1 cellular context compared by ENCODE assay signal in the genomic region with DNA sequence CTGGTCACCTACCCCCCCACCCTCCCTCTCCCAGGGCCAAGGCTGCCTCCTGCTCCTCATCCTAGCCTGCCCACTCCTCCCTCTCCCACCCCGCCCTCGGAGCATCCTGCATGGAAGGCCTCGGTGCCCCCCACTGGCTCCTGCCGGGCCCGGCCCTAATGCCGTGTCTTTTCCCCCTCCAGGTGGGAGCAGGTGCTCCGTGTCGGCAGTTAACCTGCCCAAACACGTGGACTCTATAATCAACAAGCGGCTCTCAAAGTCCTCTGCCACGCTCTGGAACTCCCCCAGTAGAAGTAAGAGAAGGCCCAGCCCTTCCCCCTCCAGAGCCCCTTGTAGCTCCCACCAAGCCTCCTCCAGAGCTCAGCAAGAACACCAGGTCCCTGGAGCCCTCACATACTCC.
TF ChIP-seq lines count a peak whose summit lies in the region.

No MANE protein-coding gene starts in this region.

TF ChIP-seq in GM23338, 12 proteins besides CTCF, POLR2A, EP300 and RAD21:
- TF ChIP-seq ZNF331 (CRISPR knock-in tag; IDR thresholded peaks at IDR 0.05; ENCODE audit: low read depth) = no peak
- TF ChIP-seq STAT1 (IDR thresholded peaks at IDR 0.05; ENCODE audit: unreplicated experiment) = no peak
- no peak for TF ChIP-seq CREB1 (CRISPR knock-in tag; IDR thresholded peaks at IDR 0.05; ENCODE audit: low read depth)
- TF ChIP-seq NANOG (IDR thresholded peaks at IDR 0.05; ENCODE audit: borderline replicate concordance) = no peak
- TF ChIP-seq, protein P1, sequence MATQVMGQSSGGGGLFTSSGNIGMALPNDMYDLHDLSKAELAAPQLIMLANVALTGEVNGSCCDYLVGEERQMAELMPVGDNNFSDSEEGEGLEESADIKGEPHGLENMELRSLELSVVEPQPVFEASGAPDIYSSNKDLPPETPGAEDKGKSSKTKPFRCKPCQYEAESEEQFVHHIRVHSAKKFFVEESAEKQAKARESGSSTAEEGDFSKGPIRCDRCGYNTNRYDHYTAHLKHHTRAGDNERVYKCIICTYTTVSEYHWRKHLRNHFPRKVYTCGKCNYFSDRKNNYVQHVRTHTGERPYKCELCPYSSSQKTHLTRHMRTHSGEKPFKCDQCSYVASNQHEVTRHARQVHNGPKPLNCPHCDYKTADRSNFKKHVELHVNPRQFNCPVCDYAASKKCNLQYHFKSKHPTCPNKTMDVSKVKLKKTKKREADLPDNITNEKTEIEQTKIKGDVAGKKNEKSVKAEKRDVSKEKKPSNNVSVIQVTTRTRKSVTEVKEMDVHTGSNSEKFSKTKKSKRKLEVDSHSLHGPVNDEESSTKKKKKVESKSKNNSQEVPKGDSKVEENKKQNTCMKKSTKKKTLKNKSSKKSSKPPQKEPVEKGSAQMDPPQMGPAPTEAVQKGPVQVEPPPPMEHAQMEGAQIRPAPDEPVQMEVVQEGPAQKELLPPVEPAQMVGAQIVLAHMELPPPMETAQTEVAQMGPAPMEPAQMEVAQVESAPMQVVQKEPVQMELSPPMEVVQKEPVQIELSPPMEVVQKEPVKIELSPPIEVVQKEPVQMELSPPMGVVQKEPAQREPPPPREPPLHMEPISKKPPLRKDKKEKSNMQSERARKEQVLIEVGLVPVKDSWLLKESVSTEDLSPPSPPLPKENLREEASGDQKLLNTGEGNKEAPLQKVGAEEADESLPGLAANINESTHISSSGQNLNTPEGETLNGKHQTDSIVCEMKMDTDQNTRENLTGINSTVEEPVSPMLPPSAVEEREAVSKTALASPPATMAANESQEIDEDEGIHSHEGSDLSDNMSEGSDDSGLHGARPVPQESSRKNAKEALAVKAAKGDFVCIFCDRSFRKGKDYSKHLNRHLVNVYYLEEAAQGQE (IDR thresholded peaks at IDR 0.05; ENCODE audit: unreplicated experiment) = no peak
- TF ChIP-seq EZH2 (IDR thresholded peaks at IDR 0.05; ENCODE audit: low read depth, unreplicated experiment) = no peak
- no peak for TF ChIP-seq EZH2phosphoT487 (IDR thresholded peaks at IDR 0.05; ENCODE audit: unreplicated experiment)
- TF ChIP-seq, protein P2, sequence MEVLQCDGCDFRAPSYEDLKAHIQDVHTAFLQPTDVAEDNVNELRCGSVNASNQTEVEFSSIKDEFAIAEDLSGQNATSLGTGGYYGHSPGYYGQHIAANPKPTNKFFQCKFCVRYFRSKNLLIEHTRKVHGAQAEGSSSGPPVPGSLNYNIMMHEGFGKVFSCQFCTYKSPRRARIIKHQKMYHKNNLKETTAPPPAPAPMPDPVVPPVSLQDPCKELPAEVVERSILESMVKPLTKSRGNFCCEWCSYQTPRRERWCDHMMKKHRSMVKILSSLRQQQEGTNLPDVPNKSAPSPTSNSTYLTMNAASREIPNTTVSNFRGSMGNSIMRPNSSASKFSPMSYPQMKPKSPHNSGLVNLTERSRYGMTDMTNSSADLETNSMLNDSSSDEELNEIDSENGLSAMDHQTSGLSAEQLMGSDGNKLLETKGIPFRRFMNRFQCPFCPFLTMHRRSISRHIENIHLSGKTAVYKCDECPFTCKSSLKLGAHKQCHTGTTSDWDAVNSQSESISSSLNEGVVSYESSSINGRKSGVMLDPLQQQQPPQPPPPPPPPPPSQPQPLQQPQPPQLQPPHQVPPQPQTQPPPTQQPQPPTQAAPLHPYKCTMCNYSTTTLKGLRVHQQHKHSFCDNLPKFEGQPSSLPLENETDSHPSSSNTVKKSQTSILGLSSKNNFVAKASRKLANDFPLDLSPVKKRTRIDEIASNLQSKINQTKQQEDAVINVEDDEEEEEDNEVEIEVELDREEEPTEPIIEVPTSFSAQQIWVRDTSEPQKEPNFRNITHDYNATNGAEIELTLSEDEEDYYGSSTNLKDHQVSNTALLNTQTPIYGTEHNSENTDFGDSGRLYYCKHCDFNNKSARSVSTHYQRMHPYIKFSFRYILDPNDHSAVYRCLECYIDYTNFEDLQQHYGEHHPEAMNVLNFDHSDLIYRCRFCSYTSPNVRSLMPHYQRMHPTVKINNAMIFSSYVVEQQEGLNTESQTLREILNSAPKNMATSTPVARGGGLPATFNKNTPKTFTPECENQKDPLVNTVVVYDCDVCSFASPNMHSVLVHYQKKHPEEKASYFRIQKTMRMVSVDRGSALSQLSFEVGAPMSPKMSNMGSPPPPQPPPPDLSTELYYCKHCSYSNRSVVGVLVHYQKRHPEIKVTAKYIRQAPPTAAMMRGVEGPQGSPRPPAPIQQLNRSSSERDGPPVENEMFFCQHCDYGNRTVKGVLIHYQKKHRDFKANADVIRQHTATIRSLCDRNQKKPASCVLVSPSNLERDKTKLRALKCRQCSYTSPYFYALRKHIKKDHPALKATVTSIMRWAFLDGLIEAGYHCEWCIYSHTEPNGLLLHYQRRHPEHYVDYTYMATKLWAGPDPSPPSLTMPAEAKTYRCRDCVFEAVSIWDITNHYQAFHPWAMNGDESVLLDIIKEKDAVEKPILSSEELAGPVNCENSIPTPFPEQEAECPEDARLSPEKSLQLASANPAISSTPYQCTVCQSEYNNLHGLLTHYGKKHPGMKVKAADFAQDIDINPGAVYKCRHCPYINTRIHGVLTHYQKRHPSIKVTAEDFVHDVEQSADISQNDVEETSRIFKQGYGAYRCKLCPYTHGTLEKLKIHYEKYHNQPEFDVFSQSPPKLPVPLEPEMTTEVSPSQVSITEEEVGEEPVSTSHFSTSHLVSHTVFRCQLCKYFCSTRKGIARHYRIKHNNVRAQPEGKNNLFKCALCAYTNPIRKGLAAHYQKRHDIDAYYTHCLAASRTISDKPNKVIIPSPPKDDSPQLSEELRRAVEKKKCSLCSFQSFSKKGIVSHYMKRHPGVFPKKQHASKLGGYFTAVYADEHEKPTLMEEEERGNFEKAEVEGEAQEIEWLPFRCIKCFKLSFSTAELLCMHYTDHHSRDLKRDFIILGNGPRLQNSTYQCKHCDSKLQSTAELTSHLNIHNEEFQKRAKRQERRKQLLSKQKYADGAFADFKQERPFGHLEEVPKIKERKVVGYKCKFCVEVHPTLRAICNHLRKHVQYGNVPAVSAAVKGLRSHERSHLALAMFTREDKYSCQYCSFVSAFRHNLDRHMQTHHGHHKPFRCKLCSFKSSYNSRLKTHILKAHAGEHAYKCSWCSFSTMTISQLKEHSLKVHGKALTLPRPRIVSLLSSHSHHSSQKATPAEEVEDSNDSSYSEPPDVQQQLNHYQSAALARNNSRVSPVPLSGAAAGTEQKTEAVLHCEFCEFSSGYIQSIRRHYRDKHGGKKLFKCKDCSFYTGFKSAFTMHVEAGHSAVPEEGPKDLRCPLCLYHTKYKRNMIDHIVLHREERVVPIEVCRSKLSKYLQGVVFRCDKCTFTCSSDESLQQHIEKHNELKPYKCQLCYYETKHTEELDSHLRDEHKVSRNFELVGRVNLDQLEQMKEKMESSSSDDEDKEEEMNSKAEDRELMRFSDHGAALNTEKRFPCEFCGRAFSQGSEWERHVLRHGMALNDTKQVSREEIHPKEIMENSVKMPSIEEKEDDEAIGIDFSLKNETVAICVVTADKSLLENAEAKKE (CRISPR knock-in tag; IDR thresholded peaks at IDR 0.05) = no peak
- TF ChIP-seq, protein P3, sequence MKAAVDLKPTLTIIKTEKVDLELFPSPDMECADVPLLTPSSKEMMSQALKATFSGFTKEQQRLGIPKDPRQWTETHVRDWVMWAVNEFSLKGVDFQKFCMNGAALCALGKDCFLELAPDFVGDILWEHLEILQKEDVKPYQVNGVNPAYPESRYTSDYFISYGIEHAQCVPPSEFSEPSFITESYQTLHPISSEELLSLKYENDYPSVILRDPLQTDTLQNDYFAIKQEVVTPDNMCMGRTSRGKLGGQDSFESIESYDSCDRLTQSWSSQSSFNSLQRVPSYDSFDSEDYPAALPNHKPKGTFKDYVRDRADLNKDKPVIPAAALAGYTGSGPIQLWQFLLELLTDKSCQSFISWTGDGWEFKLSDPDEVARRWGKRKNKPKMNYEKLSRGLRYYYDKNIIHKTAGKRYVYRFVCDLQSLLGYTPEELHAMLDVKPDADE (IDR thresholded peaks at IDR 0.05) = no peak
- no peak for TF ChIP-seq JUNB (IDR thresholded peaks at IDR 0.05; ENCODE audit: unreplicated experiment)
- no peak for TF ChIP-seq ZNF114 (CRISPR knock-in tag; IDR thresholded peaks at IDR 0.05)
- no peak for TF ChIP-seq POLR2AphosphoS5 (IDR thresholded peaks at IDR 0.05; ENCODE audit: low read depth)
